Comparison of ENCODE assay signal across 1 cellular context in the genomic region with DNA sequence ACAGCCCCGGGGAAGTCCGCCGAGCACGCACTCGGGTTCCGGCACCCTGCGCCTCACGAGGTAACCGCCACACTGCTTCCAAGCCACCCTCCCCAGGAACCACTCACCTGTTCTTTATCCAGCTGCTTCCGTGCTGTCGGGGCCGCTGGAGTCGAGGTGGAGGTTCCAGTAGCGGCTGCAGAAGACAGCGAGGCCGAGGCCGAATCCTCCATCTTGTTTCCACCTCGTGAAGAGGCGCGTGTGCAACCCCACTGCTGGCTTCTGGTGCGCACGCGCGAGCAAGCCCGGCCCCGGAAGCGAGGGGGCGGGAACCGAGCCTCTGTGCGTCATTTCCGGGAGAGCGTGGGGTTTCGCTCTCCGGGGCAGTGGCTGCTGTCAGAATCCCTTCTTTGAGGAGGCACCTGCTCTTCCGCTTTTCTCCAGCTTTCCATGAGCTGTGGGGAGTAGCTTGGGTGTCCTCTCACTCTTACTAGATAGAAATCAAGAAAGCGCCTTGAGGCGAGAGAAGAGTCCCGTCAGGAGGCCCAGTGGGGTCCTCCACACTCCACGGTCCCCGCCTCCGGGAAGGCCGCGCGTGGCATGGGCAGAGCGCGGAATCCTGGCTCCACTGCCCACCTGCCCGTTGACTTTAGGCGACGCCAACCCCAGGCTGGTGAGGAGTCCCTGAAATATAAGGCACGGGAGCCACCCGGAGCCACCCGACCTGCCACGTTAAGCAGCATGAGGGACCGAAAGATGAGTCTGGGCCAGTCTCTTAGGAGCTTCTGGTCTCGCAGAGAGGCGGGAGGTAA.
TF ChIP-seq lines count a peak whose summit lies in the region.

Gene RSL1D1, minus strand, starts transcription at position 242 of the 791 bp plus-strand sequence. Its CDS starts 30 bp downstream, at position 212.

TF ChIP-seq in GM23338, 12 proteins besides CTCF, POLR2A, EP300 and RAD21 (continued from another document):
- TF ChIP-seq, protein P1, sequence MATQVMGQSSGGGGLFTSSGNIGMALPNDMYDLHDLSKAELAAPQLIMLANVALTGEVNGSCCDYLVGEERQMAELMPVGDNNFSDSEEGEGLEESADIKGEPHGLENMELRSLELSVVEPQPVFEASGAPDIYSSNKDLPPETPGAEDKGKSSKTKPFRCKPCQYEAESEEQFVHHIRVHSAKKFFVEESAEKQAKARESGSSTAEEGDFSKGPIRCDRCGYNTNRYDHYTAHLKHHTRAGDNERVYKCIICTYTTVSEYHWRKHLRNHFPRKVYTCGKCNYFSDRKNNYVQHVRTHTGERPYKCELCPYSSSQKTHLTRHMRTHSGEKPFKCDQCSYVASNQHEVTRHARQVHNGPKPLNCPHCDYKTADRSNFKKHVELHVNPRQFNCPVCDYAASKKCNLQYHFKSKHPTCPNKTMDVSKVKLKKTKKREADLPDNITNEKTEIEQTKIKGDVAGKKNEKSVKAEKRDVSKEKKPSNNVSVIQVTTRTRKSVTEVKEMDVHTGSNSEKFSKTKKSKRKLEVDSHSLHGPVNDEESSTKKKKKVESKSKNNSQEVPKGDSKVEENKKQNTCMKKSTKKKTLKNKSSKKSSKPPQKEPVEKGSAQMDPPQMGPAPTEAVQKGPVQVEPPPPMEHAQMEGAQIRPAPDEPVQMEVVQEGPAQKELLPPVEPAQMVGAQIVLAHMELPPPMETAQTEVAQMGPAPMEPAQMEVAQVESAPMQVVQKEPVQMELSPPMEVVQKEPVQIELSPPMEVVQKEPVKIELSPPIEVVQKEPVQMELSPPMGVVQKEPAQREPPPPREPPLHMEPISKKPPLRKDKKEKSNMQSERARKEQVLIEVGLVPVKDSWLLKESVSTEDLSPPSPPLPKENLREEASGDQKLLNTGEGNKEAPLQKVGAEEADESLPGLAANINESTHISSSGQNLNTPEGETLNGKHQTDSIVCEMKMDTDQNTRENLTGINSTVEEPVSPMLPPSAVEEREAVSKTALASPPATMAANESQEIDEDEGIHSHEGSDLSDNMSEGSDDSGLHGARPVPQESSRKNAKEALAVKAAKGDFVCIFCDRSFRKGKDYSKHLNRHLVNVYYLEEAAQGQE (IDR thresholded peaks at IDR 0.05; ENCODE audit: unreplicated experiment) = no peak
- TF ChIP-seq JUNB (IDR thresholded peaks at IDR 0.05; ENCODE audit: unreplicated experiment) (no peak), ETS1 (IDR thresholded peaks at IDR 0.05) (peak; percentile 55; the same call in 1 of the 2 replicates), STAT1 (IDR thresholded peaks at IDR 0.05; ENCODE audit: unreplicated experiment) (no peak), EZH2phosphoT487 (IDR thresholded peaks at IDR 0.05; ENCODE audit: unreplicated experiment) (no peak), EZH2 (IDR thresholded peaks at IDR 0.05; ENCODE audit: low read depth, unreplicated experiment) (no peak), ZNF462 (CRISPR knock-in tag; IDR thresholded peaks at IDR 0.05) (no peak), CREB1 (CRISPR knock-in tag; IDR thresholded peaks at IDR 0.05; ENCODE audit: low read depth) (peak; percentile 93), POLR2AphosphoS5 (IDR thresholded peaks at IDR 0.05; ENCODE audit: low read depth) (peak; percentile 98), ZNF114 (CRISPR knock-in tag; IDR thresholded peaks at IDR 0.05) (no peak)
TF ChIP-seq in GM23338: peak in this region for 3.
